In the genomic region with DNA sequence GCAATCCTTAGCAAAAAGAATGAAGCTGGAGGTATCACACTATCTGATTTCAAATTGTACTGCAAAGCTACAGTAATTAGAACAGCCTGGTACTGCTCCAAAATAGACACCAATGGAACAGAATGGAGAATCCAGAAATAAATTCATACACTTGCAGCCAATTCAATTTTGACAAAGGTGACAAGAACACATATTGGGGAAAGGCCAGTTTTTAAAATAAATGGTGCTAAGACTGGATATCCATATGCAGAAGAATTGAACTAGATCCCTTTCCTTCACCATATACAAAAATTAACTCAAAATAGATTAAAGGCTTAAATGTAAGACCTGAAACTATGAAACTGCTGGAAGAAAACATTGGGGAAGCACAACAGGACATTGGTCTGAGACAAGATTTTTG, we compare ENCODE assay signal across 28 cellular contexts.
"Had no signal": no experiment of that assay in that cellular context is flagged by ENCODE, and none has a peak within 500 bp of the region (broad histone marks: within the 10 kb centered on the region; RNA-seq: fewer than 3 reads in every experiment).

No MANE protein-coding gene starts in this region.

- ATAC-seq: activated naive CD4-positive, alpha-beta T cell treated with anti-CD3 and anti-CD28 coated beads, Interleukin-2, amount 50 U/mL, for 72 hours; activated naive CD8-positive, alpha-beta T cell treated with anti-CD3 and anti-CD28 coated beads, Interleukin-2, amount 50 U/mL, for 24 hours; activated T-cell treated with anti-CD3 and anti-CD28 coated beads, Interleukin-2, amount 50 U/mL, for 4 hours; activated T-cell treated with anti-CD3 and anti-CD28 coated beads, Interleukin-2, amount 50 U/mL, for 72 hours; activated T-helper 17 cell treated with anti-CD3 and anti-CD28 coated beads, Interleukin-2, amount 50 U/mL, for 72 hours; body of pancreas had no signal

- DNase-seq: activated effector memory CD4-positive, alpha-beta T cell treated with anti-CD3 and anti-CD28 coated beads, Interleukin-2, amount 50 U/mL, for 16 hours; activated effector memory CD4-positive, alpha-beta T cell treated with Interleukin-2 at 50 U/mL for 16 hours; activated gamma-delta T cell; activated gamma-delta T cell treated with Interleukin-2 at 50 U/mL for 16 hours; activated naive CD4-positive, alpha-beta T cell; activated naive CD4-positive, alpha-beta T cell treated with anti-CD3 and anti-CD28 coated beads for 36 hours; activated naive CD4-positive, alpha-beta T cell treated with anti-CD3 and anti-CD28 coated beads, Interleukin-2, amount 10 ng/mL, durations not matched to agents 7 days and 5 days; activated naive CD4-positive, alpha-beta T cell treated with anti-CD3 and anti-CD28 coated beads, Interleukin-2, amount 50 U/mL, for 16 hours; activated naive CD8-positive, alpha-beta T cell treated with anti-CD3 and anti-CD28 coated beads for 36 hours; activated naive CD8-positive, alpha-beta T cell treated with anti-CD3 and anti-CD28 coated beads, Interleukin-2, amount 10 ng/mL, durations not matched to agents 7 days and 5 days; activated naive CD8-positive, alpha-beta T cell treated with anti-CD3 and anti-CD28 coated beads, Interleukin-2, amount 50 U/mL, for 24 hours; activated T-cell treated with anti-CD3 and anti-CD28 coated beads for 4 hours; activated T-cell treated with anti-CD3 and anti-CD28 coated beads, Interleukin-2, amount 50 U/mL, for 1 hour; activated T-cell treated with anti-CD3 and anti-CD28 coated beads, Interleukin-2, amount 50 U/mL, for 24 hours; activated T-cell treated with anti-CD3 and anti-CD28 coated beads, Interleukin-2, amount 50 U/mL, for 4 hours; activated T-cell treated with anti-CD3 and anti-CD28 coated beads, Interleukin-2, amount 50 U/mL, for 48 hours; activated T-cell treated with anti-CD3 and anti-CD28 coated beads, Interleukin-2, amount 50 U/mL, for 72 hours; adrenal gland; amniotic stem cell; amygdala; aorta; body of pancreas; brain microvascular endothelial cell; caudate nucleus; central memory CD4-positive, alpha-beta T cell; cerebellar nuclear complex had no signal
